Comparison of ENCODE assay signal across 8 cellular contexts in the genomic region with DNA sequence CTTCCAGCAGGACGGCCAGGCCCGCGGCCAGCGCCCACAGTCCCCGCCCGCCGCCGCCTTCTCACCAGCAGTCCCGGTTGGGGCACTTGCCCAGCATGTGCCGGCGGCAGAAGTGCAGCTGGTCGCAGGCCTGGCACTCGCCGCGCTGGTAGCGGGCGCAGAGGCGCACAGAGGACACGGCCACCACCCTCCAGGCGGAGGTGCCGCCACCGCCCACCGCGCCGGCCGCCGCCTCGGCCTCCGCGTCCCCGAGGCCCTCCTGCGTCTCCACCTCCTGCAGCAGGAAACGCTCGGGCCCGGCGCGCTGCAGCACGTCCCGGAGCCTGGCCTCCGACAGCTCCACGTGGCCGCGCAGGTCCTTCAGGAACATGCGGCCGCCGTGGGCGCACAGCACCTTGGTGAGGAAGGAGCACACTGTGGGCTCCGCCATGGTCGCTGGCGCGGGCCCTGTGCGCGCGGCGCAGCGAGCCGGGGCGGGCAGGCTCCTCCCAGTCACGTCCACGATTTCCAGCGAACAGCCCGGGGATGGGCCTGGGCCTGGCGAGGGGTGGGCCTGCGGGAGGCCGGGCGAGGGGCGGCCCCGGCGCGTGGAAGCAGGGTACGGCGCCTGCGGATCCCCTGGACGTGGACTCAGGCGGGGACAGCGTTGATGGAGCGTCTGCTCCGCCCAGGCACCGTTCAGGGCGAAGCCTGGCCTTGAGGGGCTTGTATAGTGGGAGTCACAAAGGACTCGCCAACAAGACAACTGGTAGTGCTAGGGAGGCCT. TPM values are rescaled to one million over a fixed set of nuclear protein-coding genes. Genes with fewer than 3 reads are reported as not detected.
DNase-seq lines count a peak whose midpoint lies in the region; TF ChIP-seq lines count a peak whose summit lies in the region.

A gene with protein sequence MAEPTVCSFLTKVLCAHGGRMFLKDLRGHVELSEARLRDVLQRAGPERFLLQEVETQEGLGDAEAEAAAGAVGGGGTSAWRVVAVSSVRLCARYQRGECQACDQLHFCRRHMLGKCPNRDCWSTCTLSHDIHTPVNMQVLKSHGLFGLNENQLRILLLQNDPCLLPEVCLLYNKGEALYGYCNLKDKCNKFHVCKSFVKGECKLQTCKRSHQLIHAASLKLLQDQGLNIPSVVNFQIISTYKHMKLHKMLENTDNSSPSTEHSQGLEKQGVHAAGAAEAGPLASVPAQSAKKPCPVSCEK (minus strand): TSS at position 455 of the 766 bp plus-strand sequence. CDS start 25 bp downstream, at position 430.

- intact Hi-C loops in breast epithelium (cut with DNase I; ENCODE audit: low total_unique reads) = no loop called here

- no peaks in the 10 kb centered on the region for H3K9me3 Mint-ChIP-seq in HFFc6

- no peaks in the 10 kb centered on the region for H3K4me1 ChIP-seq in breast epithelium

- H3K4me3 ChIP-seq in NB4 (ENCODE audit: low read depth, low read length) = peak within 1 kb of the TSS; percentile 81
- peak within 1 kb of the TSS; percentile 86 to 99 (median 89) for H3K4me3 ChIP-seq in breast epithelium

- H3K27me3 ChIP-seq in breast epithelium = no peaks in the 10 kb centered on the region

- in situ Hi-C loops in GM13977 (cut with MboI; ENCODE audit: low pct_unique_long_range_greater_than_20kb, low sequenced_read_pairs, unreplicated experiment) = no loop called here

- peaks cover 6% of the 10 kb centered on the region for H3K27me3 Mint-ChIP-seq in HFFc6 (ENCODE audit: insufficient read depth)

- peak; percentile 91 for DNase-seq in GM13977 (ENCODE audit: low spot score)
- peak; percentile 27 for DNase-seq in HFFc6
- peak; percentile 89 for DNase-seq in NB4 (ENCODE audit: low read depth)
- peak; percentile 11 for DNase-seq in T-helper 9 cell
- peak; percentile 27 to 62 for DNase-seq in breast epithelium (ENCODE audit: low spot score in 2 of 2)
- DNase-seq in iPS-NIHi7 (ENCODE audit: extremely low spot score) = peak; percentile 71
- peak; percentile 56 to 63 (median 58) for DNase-seq in stimulated activated CD4-positive, alpha-beta T cell treated with anti-CD3 and anti-CD28 coated beads, Interleukin-12 subunit alpha, Interleukin-12 subunit beta, amount 100 ng/mL, for 48 hours (ENCODE audit: low read depth in 2 of 3, low spot score in 1 of 3)
- DNase-seq in medulla oblongata (ENCODE audit: extremely low spot score) = no peak

- no peak for TF ChIP-seq CTCF in GM13977 (IDR thresholded peaks at IDR 0.05; ENCODE audit: extremely low read depth, insufficient read depth, missing control alignments)
- TF ChIP-seq CTCF in HFFc6 (IDR thresholded peaks at IDR 0.05) = no peak; the same call in 1 of the 2 replicates
- TF ChIP-seq CTCF in NB4 (IDR thresholded peaks at IDR 0.05; ENCODE audit: low read depth, low read length) = no peak
- no peak for TF ChIP-seq CTCF in breast epithelium (IDR thresholded peaks at IDR 0.05)

- TF ChIP-seq POLR2A in NB4 (IDR thresholded peaks at IDR 0.05; ENCODE audit: extremely low read depth, insufficient read length) (peak; percentile 82), breast epithelium (IDR thresholded peaks at IDR 0.05) (no peak)

- H3K27ac Mint-ChIP-seq in HFFc6 = peak within 1 kb of the TSS; percentile 74

- H3K27ac ChIP-seq in breast epithelium = peak within 1 kb of the TSS; percentile 78 to 91

- no peaks in the 10 kb centered on the region for H3K36me3 ChIP-seq in breast epithelium

- no peaks in the 10 kb centered on the region; the same call in 1 of the 2 replicates for H3K36me3 Mint-ChIP-seq in HFFc6 (ENCODE audit: low read depth)

- peaks cover 20% of the 10 kb centered on the region for H3K4me1 Mint-ChIP-seq in HFFc6 (ENCODE audit: low read depth)

- H3K9me3 ChIP-seq in breast epithelium = no peaks in the 10 kb centered on the region

- peak within 1 kb of the TSS; percentile 89 for H3K4me3 Mint-ChIP-seq in HFFc6

RNA-seq across cellular contexts. Expression of the gene that starts here (rescaled TPM):
- 10 to 100 TPM in 4 of 6 experiments, 1 to 10 TPM in 2; 9.2 to 12.1 (median 10.3) TPM for total RNA-seq in HFFc6 (2021; fragmentation: NEBNext Ultra II Directional; extraction: Animal tissue kit (Norgen Biotek cat#: 25700))
- 10 to 100 TPM; 12.5 to 24.9 (median 19.3) TPM for total RNA-seq in breast epithelium
